Comparison of ENCODE assay signal across 19 cellular contexts in genomic region chr16:77009453-77009852, GRCh38.
DNase-seq lines count a peak whose midpoint lies in the region; ATAC-seq, FAIRE-seq and TF ChIP-seq lines count a peak whose summit lies in the region.
"Had no signal": no experiment of that assay in that cellular context is flagged by ENCODE, and none has a peak within 500 bp of the region (broad histone marks: within the 10 kb centered on the region; RNA-seq: fewer than 3 reads in every experiment).

No MANE protein-coding gene starts in this region.

- TF ChIP-seq EP300 in H1 (IDR thresholded peaks at IDR 0.05; ENCODE audit: borderline replicate concordance in 1 of 2, low read depth in 2 of 2, low read length in 2 of 2): no peak

- H3K4me1 ChIP-seq in heart left ventricle (no peaks in the 10 kb centered on the region), H1 (replicated peaks in 1 of 4; ENCODE audit: control insufficient read depth in 3 of 4, insufficient read depth in 4 of 4, low read length in 3 of 4) (no peaks in the 10 kb centered on the region), osteoblast (ENCODE audit: insufficient read depth, low read length) (no peaks in the 10 kb centered on the region)
- H3K4me1 ChIP-seq: A549, HAP-1 had no signal

- POLR2A ChIA-PET in H1 (lab: Charles Lee; ENCODE audit: partially characterized antibody): no interaction called here

- CTCF ChIA-PET in H1 (lab: Charles Lee; ENCODE audit: partially characterized antibody): interaction anchor here (1.0 kb wide), 1 partner anchor 19 kb away, joined by 3 read pairs; no protein-coding TSS in a partner anchor

- H3K36me3 ChIP-seq in heart left ventricle (no peaks in the 10 kb centered on the region), H1 (ENCODE audit: control insufficient read depth in 2 of 4, insufficient read depth in 4 of 4, low read length in 3 of 4) (no peaks in the 10 kb centered on the region), osteoblast (ENCODE audit: insufficient read depth, low read length) (no peaks in the 10 kb centered on the region)
- H3K36me3 ChIP-seq: HAP-1 had no signal

- TF ChIP-seq POLR2A in heart left ventricle (IDR thresholded peaks at IDR 0.05) (no peak), H1 (IDR thresholded peaks at IDR 0.05; ENCODE audit: control extremely low read depth in 1 of 2, low read depth in 2 of 2, low read length in 2 of 2) (no peak)

- H4K8ac ChIP-seq in H1 (ENCODE audit: extremely low read depth, insufficient read depth, low read length): peak overlapping the region; percentile 53; the same call in 1 of the 2 replicates

- peak; percentile 57 for DNase-seq in left ventricle myocardium superior
- DNase-seq in heart left ventricle: no peak
- no peak for DNase-seq in H1 (ENCODE audit: low read depth in 1 of 2, low spot score in 2 of 2)
- DNase-seq in osteoblast (ENCODE audit: insufficient read length, low spot score, missing footprints): peak; percentile 14
- DNase-seq in activated T-cell treated with anti-CD3 and anti-CD28 coated beads, Interleukin-2, amount 50 U/mL, for 1 hour: no peak
- no peak for DNase-seq in SIG-M5 treated with dmso at 0.1 percent for 504 hours (lab: John Stamatoyannopoulos, UW; ENCODE audit: unreplicated experiment)
- no peak for DNase-seq in HTR-8/SVneo (ENCODE audit: insufficient read length, low spot score)
- DNase-seq: CD8-positive, alpha-beta T cell; COR-L47; DMS153; DMS79 treated with DMSO at 0.1 percent for 48 hours; EL; GOT3 had no signal

- no peak overlapping the region for H3K4me3 ChIP-seq in heart left ventricle
- H3K4me3 ChIP-seq in H1 (ENCODE audit: extremely low read depth in 1 of 4, insufficient read depth in 2 of 4, low read depth in 3 of 4, low read length in 4 of 4): no peak overlapping the region
- H3K4me3 ChIP-seq in osteoblast (ENCODE audit: insufficient read depth, low read length): no peak overlapping the region
- H3K4me3 ChIP-seq: A549, HAP-1 had no signal

- no peaks in the 10 kb centered on the region for H3K23me2 ChIP-seq in H1 (ENCODE audit: low read depth, low read length)

- no peak overlapping the region for H2AFZ ChIP-seq in H1 (ENCODE audit: low read length)
- no peak overlapping the region for H2AFZ ChIP-seq in osteoblast (ENCODE audit: low read length)

- H3K27ac ChIP-seq in heart left ventricle (no peak overlapping the region), H1 (ENCODE audit: low read depth, low read length) (no peak overlapping the region), osteoblast (ENCODE audit: low read depth, low read length) (no peak overlapping the region)
- H3K27ac ChIP-seq: A549 had no signal

- no peak overlapping the region for H2BK20ac ChIP-seq in H1 (ENCODE audit: low read length)

- H3K79me1 ChIP-seq in H1 (ENCODE audit: low read depth, low read length): no peaks in the 10 kb centered on the region

- H2BK120ac ChIP-seq in H1 (replicated peaks; ENCODE audit: low read depth, low read length): no peak overlapping the region

- no peak overlapping the region for H2AK5ac ChIP-seq in H1 (ENCODE audit: low read depth, low read length)

- no peak for TF ChIP-seq RAD21 in H1 (IDR thresholded peaks at IDR 0.05 in 1 of 2, conservative IDR thresholded peaks at IDR 0.05 in 1 of 2; ENCODE audit: low read depth in 2 of 2, low read length in 2 of 2)

- H3K14ac ChIP-seq in H1 (ENCODE audit: insufficient read length): no peak overlapping the region

- WGBS in heart left ventricle, 4 donors: 30 to 35% (median 32%) methylated on average over 6 of the region's 6 CpGs
- 94% methylated on average over 6 of the region's 6 CpGs; no CpG with 5 or more reads in 1 of the 2 experiments for WGBS in H1 (ENCODE audit: extremely low coverage in 1 of 2, insufficient coverage in 1 of 2, insufficient read length in 1 of 2, insufficient replicate concordance in 2 of 2, low coverage in 1 of 2, low lambda C conversion rate in 2 of 2, missing lambda C conversion rate in 1 of 2), 2 experiments

- H3K9ac ChIP-seq in H1 (replicated peaks in 1 of 4; ENCODE audit: extremely low read depth in 1 of 4, low read depth in 3 of 4, low read length in 3 of 4): no peak overlapping the region

- H3K4me2 ChIP-seq in H1 (ENCODE audit: insufficient read depth in 1 of 2, low read depth in 2 of 2, low read length in 2 of 2) (no peak overlapping the region), osteoblast (ENCODE audit: insufficient read depth, low read length) (no peak overlapping the region)
- H3K4me2 ChIP-seq: A549 had no signal

- no peaks in the 10 kb centered on the region for H3K79me2 ChIP-seq in H1 (ENCODE audit: control insufficient read depth in 1 of 2, insufficient read depth in 2 of 2, low read length in 2 of 2)
- no peaks in the 10 kb centered on the region for H3K79me2 ChIP-seq in osteoblast (ENCODE audit: insufficient read depth, low read length)

- H4K5ac ChIP-seq in H1 (ENCODE audit: insufficient read length, low read depth, low read length): no peak overlapping the region

- no peak overlapping the region for H3K56ac ChIP-seq in H1 (replicated peaks; ENCODE audit: insufficient read length, low read depth, low read length)

- TF ChIP-seq CTCF in heart left ventricle (IDR thresholded peaks at IDR 0.05) (no peak), H1 (IDR thresholded peaks at IDR 0.05; ENCODE audit: control extremely low read depth in 1 of 3, insufficient read depth in 1 of 3, low read depth in 1 of 3, low read length in 3 of 3) (no peak), osteoblast (IDR thresholded peaks at IDR 0.05; ENCODE audit: extremely low read depth, low read depth, low read length) (no peak)

- no peak overlapping the region for H3K4ac ChIP-seq in H1 (replicated peaks; ENCODE audit: insufficient read length, low read depth, low read length)

- ATAC-seq in left ventricle myocardium superior: peak; percentile 77
- ATAC-seq in heart left ventricle: no peak
- ATAC-seq: A549; CD8-positive, alpha-beta T cell; HepG2 had no signal

- no peaks in the 10 kb centered on the region for H4K20me1 ChIP-seq in H1 (replicated peaks in 1 of 2; ENCODE audit: control insufficient read depth in 1 of 2, insufficient read depth in 2 of 2, low read length in 2 of 2)
- H4K20me1 ChIP-seq in osteoblast (ENCODE audit: insufficient read depth, low read length): no peaks in the 10 kb centered on the region

- H3K23ac ChIP-seq in H1 (ENCODE audit: insufficient read length): no peak overlapping the region

- H2BK12ac ChIP-seq in H1 (ENCODE audit: low read depth, low read length): no peak overlapping the region

- H2BK15ac ChIP-seq in H1 (ENCODE audit: low read length): no peak overlapping the region

- H4K91ac ChIP-seq in H1 (replicated peaks; ENCODE audit: insufficient read length, low read length): no peak overlapping the region

- H3K9me3 ChIP-seq in heart left ventricle: peaks cover 0 to 7% (median 0%) of the 10 kb centered on the region in 12 donors
- H3K9me3 ChIP-seq in H1 (ENCODE audit: insufficient read depth in 2 of 2, low read depth in 1 of 2, low read length in 1 of 2): 0 out of 4 replicates have a peak, but pooled peaks cover 0 to 2% of the 10 kb centered on the region in 2 experiments
- H3K9me3 ChIP-seq in osteoblast (ENCODE audit: low read depth, low read length): no peaks in the 10 kb centered on the region
- H3K9me3 ChIP-seq: A549, HAP-1 had no signal

- H3K27me3 ChIP-seq in heart left ventricle (no peaks in the 10 kb centered on the region), H1 (replicated peaks in 1 of 4; ENCODE audit: control insufficient read depth in 3 of 4, extremely low read depth in 1 of 4, insufficient read depth in 3 of 4, low read length in 3 of 4) (no peaks in the 10 kb centered on the region), osteoblast (ENCODE audit: insufficient read depth, low read length) (no peaks in the 10 kb centered on the region)

- H3K18ac ChIP-seq in H1 (ENCODE audit: extremely low read depth, low read length): no peak overlapping the region

- intact Hi-C loops in left ventricle myocardium superior (cut with micrococcal nuclease): no loop called here
- intact Hi-C loops in heart left ventricle (cut with DNase I): no loop called here

- H2BK5ac ChIP-seq in H1 (ENCODE audit: low read depth, low read length): no peak overlapping the region

- FAIRE-seq in H1 (lab: Jason Lieb, UNC) (no peak), HTR-8/SVneo (lab: Jason Lieb, UNC) (no peak)
- FAIRE-seq: A549, D721Med, G401.6, GM12891, HepG2 had no signal

TF ChIP-seq in H1, 55 proteins besides CTCF, POLR2A, EP300 and RAD21:
- no peak for TF ChIP-seq TBP (IDR thresholded peaks at IDR 0.05; ENCODE audit: low read depth, low read length)
- no peak for TF ChIP-seq CREB1 (IDR thresholded peaks at IDR 0.05)
- TF ChIP-seq CTBP2 (IDR thresholded peaks at IDR 0.05; ENCODE audit: borderline replicate concordance, insufficient read depth, insufficient read length, low read length): no peak
- no peak for TF ChIP-seq YY1 (IDR thresholded peaks at IDR 0.05; ENCODE audit: low read depth, low read length)
- TF ChIP-seq ATF2 (IDR thresholded peaks at IDR 0.05; ENCODE audit: low read length): no peak
- TF ChIP-seq BRCA1 (IDR thresholded peaks at IDR 0.05; ENCODE audit: low read depth, low read length): no peak
- TF ChIP-seq KDM5A (IDR thresholded peaks at IDR 0.05; ENCODE audit: low read length): no peak
- TF ChIP-seq BACH1 (IDR thresholded peaks at IDR 0.05; ENCODE audit: low read length): no peak
- no peak for TF ChIP-seq BCL11A (IDR thresholded peaks at IDR 0.05; ENCODE audit: low read depth in 2 of 2, low read length in 2 of 2)
- no peak for TF ChIP-seq SP2 (IDR thresholded peaks at IDR 0.05; ENCODE audit: low read length)

Comparison
In these comparisons a context has a peak if more than half of its experiments do, and no peak if none do; other contexts are left out.
1. DNase-seq: peak in left ventricle myocardium superior (single experiment) and osteoblast (single experiment); none in heart left ventricle (0 of 5), H1 (0 of 2), activated T-cell treated with anti-CD3 and anti-CD28 coated beads, Interleukin-2, amount 50 U/mL, for 1 hour (single experiment), SIG-M5 treated with dmso at 0.1 percent for 504 hours (single experiment) and HTR-8/SVneo (single experiment).